In genomic region chr7:29764227-29764626, GRCh38 we compare ENCODE assay signal across 1 cellular context.
TF ChIP-seq lines count a peak whose summit lies in the region.

No MANE protein-coding gene starts in this region.

TF ChIP-seq in SK-N-SH treated with all-trans-retinoic acid at 6 μM for 48 hours, 23 proteins besides CTCF, POLR2A, EP300 and RAD21 (continued from another document):
- no peak for TF ChIP-seq OSR1 (CRISPR knock-in tag; IDR thresholded peaks at IDR 0.05)
- TF ChIP-seq ISL1 (CRISPR knock-in tag; IDR thresholded peaks at IDR 0.05) = no peak
